ENCODE assay signal across 18 cellular contexts in the genomic region with DNA sequence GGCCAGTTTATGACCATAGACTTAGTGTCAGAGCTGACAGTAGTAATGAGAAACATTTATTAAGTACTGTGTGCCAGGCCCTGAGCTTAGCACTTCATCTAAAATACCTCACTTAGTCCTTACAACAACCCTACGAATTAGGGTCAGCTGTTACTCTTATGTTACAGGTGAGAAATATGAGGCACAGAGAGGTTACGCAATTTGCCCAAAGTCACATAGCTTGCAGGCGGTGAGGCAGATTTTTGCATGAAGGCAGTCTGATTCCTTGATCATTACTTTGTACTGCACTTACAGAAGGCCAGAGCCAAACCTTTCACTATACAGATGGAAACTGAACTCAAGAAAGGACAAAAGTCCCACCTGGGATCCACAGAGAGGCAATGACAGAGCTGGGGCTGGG. TPM values are rescaled to one million over a fixed set of nuclear protein-coding genes. Genes with fewer than 3 reads are reported as not detected.
A peak's percentile ranks its signal among the peaks of the same experiment; 100 is the strongest.
DNase-seq lines count a peak whose midpoint lies in the region; ATAC-seq, FAIRE-seq and TF ChIP-seq lines count a peak whose summit lies in the region.
"Had no signal": no experiment of that assay in that cellular context is flagged by ENCODE, and none has a peak within 500 bp of the region (broad histone marks: within the 10 kb centered on the region; RNA-seq: fewer than 3 reads in every experiment).

No MANE protein-coding gene starts in this region.

- DNase-seq in HepG2 (ENCODE audit: low spot score) (no peak), right lobe of liver (no peak), K562 (ENCODE audit: extremely low read depth in 1 of 4, low spot score in 3 of 4) (no peak), left lobe of liver (ENCODE audit: low spot score) (peak; percentile 4), NCI-H1092 (lab: John Stamatoyannopoulos, UW) (no peak)
- DNase-seq: AML-193; CD4-positive, alpha-beta T cell; KG1 had no signal

- ATAC-seq in HepG2, result no peak
- ATAC-seq in right lobe of liver, result no peak
- ATAC-seq in K562, result no peak
- ATAC-seq in left lobe of liver, result no peak
- ATAC-seq in HG03342 (IDR thresholded peaks at IDR 0.05; ENCODE audit: unreplicated experiment), result no peak
- no peak for ATAC-seq in GM21360 (IDR thresholded peaks at IDR 0.05; ENCODE audit: unreplicated experiment)

- H3K9me3 ChIP-seq in HepG2 (ENCODE audit: low read length) (no peaks in the 10 kb centered on the region), right lobe of liver (peaks cover 0 to 5% (median 2%) of the 10 kb centered on the region in 4 donors), K562 (replicated peaks; ENCODE audit: control insufficient read depth, insufficient read depth, low read depth, low read length) (no peaks in the 10 kb centered on the region)

- in situ Hi-C loops in HepG2 (cut with HindIII; ENCODE audit: extremely low pct_ligation_motif_present, low pct_unique_long_range_greater_than_20kb), result no loop called here
- in situ Hi-C loops in K562 (cut with MboI), result no loop called here

- no peak for TF ChIP-seq EP300 in HepG2 (IDR thresholded peaks at IDR 0.05; ENCODE audit: low read depth in 2 of 2, low read length in 2 of 2)
- TF ChIP-seq EP300 in HepG2 (CRISPR knock-in tag; IDR thresholded peaks at IDR 0.05; ENCODE audit: borderline replicate concordance), result no peak
- no peak for TF ChIP-seq EP300 in K562 (IDR thresholded peaks at IDR 0.05; ENCODE audit: low read length)

- TF ChIP-seq CTCF in HepG2 (CRISPR knock-in tag; IDR thresholded peaks at IDR 0.05), result no peak
- TF ChIP-seq CTCF in right lobe of liver (IDR thresholded peaks at IDR 0.05), result no peak
- TF ChIP-seq CTCF in K562 (IDR thresholded peaks at IDR 0.05 in 2 of 3, conservative IDR thresholded peaks at IDR 0.05 in 1 of 3; ENCODE audit: insufficient read depth in 2 of 3, low read depth in 1 of 3, low read length in 3 of 3), result no peak

- no peak overlapping the region for H3K9ac ChIP-seq in HepG2 (ENCODE audit: insufficient read depth, low read depth, low read length)
- H3K9ac ChIP-seq in K562 (ENCODE audit: insufficient read depth in 1 of 2, low read depth in 2 of 2, low read length in 2 of 2), result no peak overlapping the region

- no peaks in the 10 kb centered on the region for H3K79me2 ChIP-seq in HepG2 (ENCODE audit: insufficient read depth, low read length)
- H3K79me2 ChIP-seq in K562 (ENCODE audit: control insufficient read depth, insufficient read depth, low read length), result no peaks in the 10 kb centered on the region

- no peak overlapping the region for H3K27ac ChIP-seq in HepG2 (ENCODE audit: extremely low read length, insufficient read depth, low read length)
- no peak overlapping the region for H3K27ac ChIP-seq in right lobe of liver
- H3K27ac ChIP-seq in K562 (ENCODE audit: extremely low read depth, low read depth, low read length), result no peak overlapping the region
- H3K27ac ChIP-seq: C4-2B had no signal

- BruUV-seq in HepG2 (replicated peaks; lab: Mats Ljungman, UMichigan) (no TSS peak), K562 (replicated peaks; lab: Mats Ljungman, UMichigan) (no TSS peak)

- H4K20me1 ChIP-seq in HepG2 (ENCODE audit: insufficient read depth, low read length) (no peaks in the 10 kb centered on the region), K562 (replicated peaks; ENCODE audit: control insufficient read depth, insufficient read depth, low read length) (no peaks in the 10 kb centered on the region)

- no peaks in the 10 kb centered on the region for H3K36me3 ChIP-seq in HepG2 (replicated peaks in 1 of 2; ENCODE audit: control insufficient read depth in 1 of 2, insufficient read depth in 2 of 2, low read length in 2 of 2)
- no peaks in the 10 kb centered on the region for H3K36me3 ChIP-seq in right lobe of liver
- no peaks in the 10 kb centered on the region for H3K36me3 ChIP-seq in K562 (ENCODE audit: control insufficient read depth, insufficient read depth, low read length)
- H3K36me3 ChIP-seq: HAP-1 had no signal

- no peak for TF ChIP-seq POLR2A in HepG2 (IDR thresholded peaks at IDR 0.05; ENCODE audit: insufficient read depth in 1 of 2, low read depth in 2 of 2, low read length in 2 of 2)
- TF ChIP-seq POLR2A in right lobe of liver (IDR thresholded peaks at IDR 0.05), result no peak
- no peak for TF ChIP-seq POLR2A in K562 (conservative IDR thresholded peaks at IDR 0.05)

- TF ChIP-seq RAD21 in HepG2 (CRISPR knock-in tag; IDR thresholded peaks at IDR 0.05) (no peak), K562 (CRISPR knock-in tag; conservative IDR thresholded peaks at IDR 0.05 in 1 of 2, IDR thresholded peaks at IDR 0.05 in 1 of 2) (no peak)

- POLR2A ChIA-PET in HepG2 (lab: Yijun Ruan, JAX), result no interaction called here
- POLR2A ChIA-PET in K562 (lab: Yijun Ruan, JAX), result interaction anchor here (0.9 to 1.2 kb wide), 2 partner anchors 8 to 9 kb away, joined by 3 read pairs; no protein-coding TSS in a partner anchor

- H3K9me1 ChIP-seq in K562 (ENCODE audit: control insufficient read depth, insufficient read depth, low read length), result no peaks in the 10 kb centered on the region

- H3K4me1 ChIP-seq in HepG2 (ENCODE audit: insufficient read depth, low read length), result no peaks in the 10 kb centered on the region
- no peaks in the 10 kb centered on the region for H3K4me1 ChIP-seq in right lobe of liver
- H3K4me1 ChIP-seq in K562 (replicated peaks in 1 of 2; ENCODE audit: control insufficient read depth in 2 of 2, insufficient read depth in 2 of 2, low read length in 2 of 2), result no peaks in the 10 kb centered on the region
- H3K4me1 ChIP-seq: Caco-2, HAP-1 had no signal

- H3K4me2 ChIP-seq in HepG2 (ENCODE audit: low read depth, low read length) (no peak overlapping the region), K562 (ENCODE audit: insufficient read depth, low read length) (no peak overlapping the region)

- FAIRE-seq in HepG2 (lab: Jason Lieb, UNC) (no peak), K562 (lab: Jason Lieb, UNC) (no peak)
- FAIRE-seq: A204.1, D721Med, G401.6, GM12891, GM18507 had no signal

- intact Hi-C loops in HepG2 (cut with micrococcal nuclease; ENCODE audit: unreplicated experiment), result no loop called here
- intact Hi-C loops in right lobe of liver (cut with DNase I), result no loop called here
- intact Hi-C loops in K562 (cut with micrococcal nuclease), result no loop called here

- CTCF ChIA-PET in HepG2 (lab: Yijun Ruan, JAX; ENCODE audit: low intra/inter-chr PET ratio, low total read pairs), result no interaction called here
- CTCF ChIA-PET in K562 (lab: Yijun Ruan, JAX; ENCODE audit: low intra/inter-chr PET ratio), result no interaction called here

- H3K4me3 ChIP-seq in HepG2 (replicated peaks in 1 of 3; ENCODE audit: insufficient read depth in 1 of 3, low read depth in 2 of 3, low read length in 3 of 3) (no peak overlapping the region), right lobe of liver (no peak overlapping the region), K562 (no peak overlapping the region)
- H3K4me3 ChIP-seq: HAP-1 had no signal

- no peak overlapping the region for H2AFZ ChIP-seq in HepG2 (ENCODE audit: low read length)
- no peak overlapping the region for H2AFZ ChIP-seq in K562 (ENCODE audit: low read depth, low read length)

- H3K27me3 ChIP-seq in HepG2 (ENCODE audit: control insufficient read depth in 1 of 2, insufficient read depth in 2 of 2, low read length in 2 of 2) (peaks cover 0 to 25% of the 10 kb centered on the region in 2 experiments; a peak in 3 of 5 replicates), right lobe of liver (no peaks in the 10 kb centered on the region), K562 (ENCODE audit: control insufficient read depth in 2 of 2, insufficient read depth in 2 of 2, low read length in 2 of 2) (peaks cover 24 to 55% of the 10 kb centered on the region in 2 experiments)

- WGBS in HepG2 (ENCODE audit: low lambda C conversion rate), result 78% methylated on average over 2 of the region's 3 CpGs
- 100% methylated on average over 2 of the region's 3 CpGs for WGBS in right lobe of liver (ENCODE audit: insufficient coverage, low coverage, low lambda C conversion rate, missing lambda C conversion rate)
- 10% methylated on average over 3 of the region's 3 CpGs for WGBS in K562 (ENCODE audit: insufficient coverage, low coverage, missing lambda C conversion rate)

RNA-seq across cellular contexts. Expression of a gene that starts 10.2 kb away (rescaled TPM):
- total RNA-seq in HepG2 (2016; rRNA removed; fragmentation: Illumina TruSeq; extraction: Trizol) (not detected in 2 replicates), right lobe of liver (10 to 100 TPM in 1 of 6 experiments, 1 to 10 TPM in 5; 3.3 to 19.7 (median 6.3) TPM), K562 (2014; rRNA removed) (0.29 and 0.45 TPM in 2 replicates), K562 (2014; rRNA removed; fragmentation: Illumina TruSeq; extraction: Trizol) (0.41 and 0.47 TPM in 2 replicates), K562 (2015; rRNA removed; fragmentation: Illumina TruSeq; extraction: Trizol) (0.18 and 0.34 TPM in 2 replicates), K562 (2021) (0.47 and 0.53 TPM in 2 replicates), left lobe of liver (20.9 TPM)
- 0.35 and 0.71 TPM in 2 replicates for total RNA-seq in HepG2 (2016; cell fraction: cytosol; rRNA removed; fragmentation: Illumina TruSeq; extraction: Trizol; ENCODE audit: low read depth)
- total RNA-seq in HepG2 (2016; cell fraction: insoluble cytoplasmic fraction; rRNA removed; fragmentation: Illumina TruSeq; extraction: Trizol), result not detected in 2 replicates
- 0.28 TPM in 1 of 2 replicates, not detected in the other for total RNA-seq in HepG2 (2016; cell fraction: membrane; rRNA removed; fragmentation: Illumina TruSeq; extraction: Trizol)
- not detected in 2 replicates for total RNA-seq in HepG2 (2016; cell fraction: nucleus; rRNA removed; fragmentation: Illumina TruSeq; extraction: Trizol)
- polyA plus RNA-seq in HepG2 (2011; rRNA removed) (0.13 and 0.48 TPM in 2 replicates), K562 (2011; rRNA removed) (0.15 and 0.71 TPM in 2 replicates), K562 (2014; fragmentation: Illumina TruSeq; extraction: Trizol) (0.24 and 0.61 TPM in 2 replicates), K562 (2014; fragmentation: Nextera tagmentation; extraction: Ambion mirVana) (under 1 TPM; 0.34 to 0.36 TPM), K562 (2014; rRNA removed) (0.43 and 1.2 TPM in 2 replicates)
- 0.13 and 0.15 TPM in 2 replicates for polyA plus RNA-seq in HepG2 (2011; cell fraction: cytosol; rRNA removed)
- 0.45 and 0.98 TPM in 2 replicates for polyA plus RNA-seq in HepG2 (2011; cell fraction: nucleus; rRNA removed)
- 0.08 and 0.12 TPM in 2 replicates for polyA plus RNA-seq in HepG2 (2012)
- polyA plus RNA-seq in HepG2 (2016; cell fraction: cytosol; fragmentation: Illumina TruSeq; extraction: Trizol; ENCODE audit: low read depth), result 0.34 and 0.35 TPM in 2 replicates
- polyA plus RNA-seq in HepG2 (2016; cell fraction: insoluble cytoplasmic fraction; fragmentation: Illumina TruSeq; extraction: Trizol; ENCODE audit: low read depth), result not detected in 2 replicates
- polyA plus RNA-seq in HepG2 (2016; cell fraction: membrane; fragmentation: Illumina TruSeq; extraction: Trizol; ENCODE audit: low read depth), result not detected in 2 replicates
- not detected in 2 replicates for polyA plus RNA-seq in HepG2 (2016; cell fraction: nucleus; fragmentation: Illumina TruSeq; extraction: Trizol; ENCODE audit: insufficient read depth, low read depth)
- 0.12 and 0.14 TPM in 2 replicates for polyA minus RNA-seq in HepG2 (2011; rRNA and poly(A)+ RNA removed; ENCODE audit: low replicate concordance)
- polyA minus RNA-seq in HepG2 (2011; cell fraction: cytosol; rRNA and poly(A)+ RNA removed), result not detected in 2 replicates
- polyA minus RNA-seq in HepG2 (2011; cell fraction: nucleus; rRNA and poly(A)+ RNA removed), result 0.52 and 0.62 TPM in 2 replicates
- total RNA-seq in K562 (2011; cell fraction: chromatin; rRNA removed; ENCODE audit: low replicate concordance), result 0.32 and 1.6 TPM in 2 replicates
- 0.50 and 0.66 TPM in 2 replicates for total RNA-seq in K562 (2011; cell fraction: nucleolus; rRNA removed)
- 0.22 and 0.84 TPM in 2 replicates for total RNA-seq in K562 (2011; cell fraction: nucleoplasm; rRNA removed)
- 0.12 and 1.1 TPM in 2 replicates for polyA plus RNA-seq in K562 (2011; cell fraction: cytosol; rRNA removed)
- 0.67 and 3.2 TPM in 2 replicates for polyA plus RNA-seq in K562 (2011; cell fraction: nucleus; rRNA removed)
- 0.42 and 0.94 TPM in 2 replicates for polyA plus RNA-seq in K562 (2012)
- polyA minus RNA-seq in K562 (2011; rRNA and poly(A)+ RNA removed), result 0.42 TPM in 1 of 2 replicates, not detected in the other
- polyA minus RNA-seq in K562 (2011; cell fraction: cytosol; rRNA and poly(A)+ RNA removed), result 0.95 TPM in 1 of 2 replicates, not detected in the other
- 0.44 and 0.54 TPM in 2 replicates for polyA minus RNA-seq in K562 (2011; cell fraction: nucleus; rRNA and poly(A)+ RNA removed)
